ENCODE assay signal across 8 cellular contexts in the genomic region with DNA sequence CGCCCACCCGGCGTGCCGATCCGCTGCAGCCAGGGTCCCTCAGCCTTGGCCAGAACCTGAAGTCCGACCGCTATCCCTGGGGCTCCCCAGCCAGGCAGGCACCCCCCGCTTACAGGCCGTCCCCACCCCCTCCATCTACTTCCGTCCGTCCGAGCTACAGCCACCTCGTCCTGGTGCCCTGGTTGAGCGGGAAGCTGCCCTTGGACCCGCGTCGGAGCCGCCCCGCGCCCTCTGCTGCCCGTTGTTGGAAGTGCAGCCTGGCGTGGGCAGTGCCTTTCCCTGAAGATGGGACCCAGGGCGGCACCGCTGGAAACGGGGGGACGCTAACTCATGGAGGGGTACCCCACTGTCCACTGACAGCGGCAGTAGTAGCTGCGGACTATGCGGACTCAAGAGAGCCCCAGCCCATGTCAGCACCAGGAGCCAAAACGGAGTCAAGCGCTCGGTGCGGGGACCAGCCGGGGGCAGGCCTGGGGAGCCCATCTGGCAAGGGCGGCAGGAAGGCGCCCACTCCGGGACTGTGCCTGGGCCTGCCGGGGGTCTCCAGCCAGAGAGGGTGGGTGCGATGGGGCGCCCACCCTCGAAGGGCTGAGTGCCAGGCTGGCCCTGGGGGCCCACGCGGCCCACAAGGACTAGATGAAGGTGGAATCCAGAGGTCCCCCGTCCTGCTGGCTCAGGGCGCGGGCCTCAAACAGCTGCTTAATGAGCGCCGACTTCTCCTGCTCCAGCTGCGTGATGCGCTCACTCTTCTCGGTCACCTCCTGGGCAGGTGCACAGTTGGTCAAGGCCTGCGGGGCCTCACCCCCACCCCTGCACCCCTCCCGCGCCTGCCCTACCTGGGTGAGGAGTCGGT. TPM values are rescaled to one million over a fixed set of nuclear protein-coding genes. Genes with fewer than 3 reads are reported as not detected.
DNase-seq lines count a peak whose midpoint lies in the region; ATAC-seq and TF ChIP-seq lines count a peak whose summit lies in the region.

No MANE protein-coding gene starts in this region.

- H3K27me3 Mint-ChIP-seq in activated CD8-positive, alpha-beta T cell treated with anti-CD3 and anti-CD28 coated beads, Interleukin-2, amount 10 ng/mL, durations not matched to agents 7 days and 5 days (ENCODE audit: low read depth): no peaks in the 10 kb centered on the region
- H3K27me3 Mint-ChIP-seq in naive thymus-derived CD4-positive, alpha-beta T cell: no peaks in the 10 kb centered on the region
- H3K27me3 Mint-ChIP-seq in type B pancreatic cell: peaks cover 8% of the 10 kb centered on the region

- CTCF ChIA-PET in activated CD8-positive, alpha-beta T cell treated with anti-CD3 and anti-CD28 coated beads, Interleukin-2, amount 10 ng/mL, durations not matched to agents 7 days and 5 days (lab: Charles Lee): interaction anchor here (0.8 to 2.5 kb wide), 11 partner anchors 9 to 162 kb away, joined by 3 to 18 read pairs (median 4); a partner anchor contains a TSS
- CTCF ChIA-PET in naive thymus-derived CD4-positive, alpha-beta T cell (lab: Charles Lee): interaction anchor here (0.5 to 2.5 kb wide), 4 partner anchors 13 to 293 kb away, joined by 3 to 11 read pairs (median 7); a partner anchor contains a TSS

- no peak overlapping the region for H3K4me3 ChIP-seq in epithelial cell of proximal tubule (ENCODE audit: low read depth, low read length)
- no peak overlapping the region for H3K4me3 ChIP-seq in naive thymus-derived CD4-positive, alpha-beta T cell (ENCODE audit: low read length)

- H3K9me3 ChIP-seq in naive thymus-derived CD4-positive, alpha-beta T cell (ENCODE audit: control insufficient read depth in 2 of 3, low read length in 3 of 3): no peaks in the 10 kb centered on the region

- DNase-seq in DMS 273 (lab: John Stamatoyannopoulos, UW; ENCODE audit: unreplicated experiment) (peak; percentile 73), DMS 273 treated with DMSO at 0.1 percent for 48 hours (lab: John Stamatoyannopoulos, UW) (no peak), NCI-H226 (peak; percentile 55), epithelial cell of proximal tubule (ENCODE audit: low read depth) (no peak), type B pancreatic cell (ENCODE audit: extremely low spot score, unreplicated experiment) (no peak)
- peak; percentile 63 for DNase-seq in activated CD8-positive, alpha-beta T cell treated with anti-CD3 and anti-CD28 coated beads, Interleukin-2, amount 10 ng/mL, durations not matched to agents 7 days and 5 days
- peak in 4 of 9 donors; percentile 39 to 78 (median 62) for DNase-seq in naive thymus-derived CD4-positive, alpha-beta T cell

- peaks cover 16% of the 10 kb centered on the region for H3K4me1 Mint-ChIP-seq in activated CD8-positive, alpha-beta T cell treated with anti-CD3 and anti-CD28 coated beads, Interleukin-2, amount 10 ng/mL, durations not matched to agents 7 days and 5 days (ENCODE audit: low read depth)
- peaks cover 4 to 15% (median 5%) of the 10 kb centered on the region in 7 donors for H3K4me1 Mint-ChIP-seq in naive thymus-derived CD4-positive, alpha-beta T cell
- H3K4me1 Mint-ChIP-seq in type B pancreatic cell (ENCODE audit: unreplicated experiment): peaks cover 4% of the 10 kb centered on the region

- peaks cover 10% of the 10 kb centered on the region for H3K36me3 Mint-ChIP-seq in activated CD8-positive, alpha-beta T cell treated with anti-CD3 and anti-CD28 coated beads, Interleukin-2, amount 10 ng/mL, durations not matched to agents 7 days and 5 days (ENCODE audit: low read depth)
- peaks cover 0 to 4% (median 0%) of the 10 kb centered on the region in 5 donors for H3K36me3 Mint-ChIP-seq in naive thymus-derived CD4-positive, alpha-beta T cell
- no peaks in the 10 kb centered on the region for H3K36me3 Mint-ChIP-seq in type B pancreatic cell

- no peaks in the 10 kb centered on the region for H3K27me3 ChIP-seq in naive thymus-derived CD4-positive, alpha-beta T cell (ENCODE audit: control insufficient read depth in 2 of 2, insufficient read depth in 2 of 2, low read length in 2 of 2)

- H3K4me1 ChIP-seq in naive thymus-derived CD4-positive, alpha-beta T cell (ENCODE audit: control insufficient read depth in 2 of 2, insufficient read depth in 2 of 2, low read length in 2 of 2): peaks cover 0 to 5% of the 10 kb centered on the region in 2 donors

- no peak overlapping the region for H3K27ac ChIP-seq in naive thymus-derived CD4-positive, alpha-beta T cell (ENCODE audit: low read depth, low read length)

- ATAC-seq in activated CD8-positive, alpha-beta T cell treated with anti-CD3 and anti-CD28 coated beads, Interleukin-2, amount 10 ng/mL, durations not matched to agents 7 days and 5 days: no peak
- ATAC-seq in naive thymus-derived CD4-positive, alpha-beta T cell: peak; percentile 53
- ATAC-seq in HG03139 (IDR thresholded peaks at IDR 0.05; ENCODE audit: unreplicated experiment): no peak

- H3K4me3 Mint-ChIP-seq in activated CD8-positive, alpha-beta T cell treated with anti-CD3 and anti-CD28 coated beads, Interleukin-2, amount 10 ng/mL, durations not matched to agents 7 days and 5 days: no peak overlapping the region
- no peak overlapping the region for H3K4me3 Mint-ChIP-seq in naive thymus-derived CD4-positive, alpha-beta T cell
- H3K4me3 Mint-ChIP-seq in type B pancreatic cell: no peak overlapping the region

- no peaks in the 10 kb centered on the region for H3K36me3 ChIP-seq in naive thymus-derived CD4-positive, alpha-beta T cell (ENCODE audit: control insufficient read depth in 2 of 3, insufficient read depth in 3 of 3, low read length in 3 of 3)

- TF ChIP-seq CTCF in epithelial cell of proximal tubule (conservative IDR thresholded peaks at IDR 0.05; ENCODE audit: low read depth, low read length) (peak; percentile 79), type B pancreatic cell (conservative IDR thresholded peaks at IDR 0.05) (peak; percentile 94)

- no peak overlapping the region for H3K27ac Mint-ChIP-seq in activated CD8-positive, alpha-beta T cell treated with anti-CD3 and anti-CD28 coated beads, Interleukin-2, amount 10 ng/mL, durations not matched to agents 7 days and 5 days
- H3K27ac Mint-ChIP-seq in naive thymus-derived CD4-positive, alpha-beta T cell: no peak overlapping the region
- H3K27ac Mint-ChIP-seq in type B pancreatic cell: no peak overlapping the region

- intact Hi-C loops in naive thymus-derived CD4-positive, alpha-beta T cell (cut with micrococcal nuclease): loop anchor here (1.0 to 10.0 kb wide), 2 partner anchors 277 to 279 kb away; no protein-coding TSS in a partner anchor

- POLR2A ChIA-PET in activated CD8-positive, alpha-beta T cell treated with anti-CD3 and anti-CD28 coated beads, Interleukin-2, amount 10 ng/mL, durations not matched to agents 7 days and 5 days (lab: Charles Lee): interaction anchor here (1.3 kb wide), 1 partner anchor 23 kb away, joined by 5 read pairs; a partner anchor contains a TSS
- POLR2A ChIA-PET in naive thymus-derived CD4-positive, alpha-beta T cell (lab: Charles Lee): interaction anchor here (0.6 to 1.3 kb wide), 3 partner anchors 22 to 176 kb away, joined by 3 read pairs; a partner anchor contains a TSS

- H3K9me3 Mint-ChIP-seq in activated CD8-positive, alpha-beta T cell treated with anti-CD3 and anti-CD28 coated beads, Interleukin-2, amount 10 ng/mL, durations not matched to agents 7 days and 5 days (ENCODE audit: insufficient read depth): no peaks in the 10 kb centered on the region
- H3K9me3 Mint-ChIP-seq in naive thymus-derived CD4-positive, alpha-beta T cell: no peaks in the 10 kb centered on the region
- no peaks in the 10 kb centered on the region for H3K9me3 Mint-ChIP-seq in type B pancreatic cell

RNA-seq across cellular contexts. Expression of a gene that starts 6.1 kb away (rescaled TPM):
- 10 to 100 TPM; 56.8 to 57.0 TPM for total RNA-seq in activated CD8-positive, alpha-beta T cell treated with anti-CD3 and anti-CD28 coated beads, Interleukin-2, amount 10 ng/mL, durations not matched to agents 7 days and 5 days
- total RNA-seq in epithelial cell of proximal tubule (25.6 and 51.3 TPM in 2 replicates), type B pancreatic cell (ENCODE audit: low replicate concordance) (19.1 and 21.9 TPM in 2 replicates)
- 10 to 100 TPM in 1 of 5 experiments, 1 to 10 TPM in 1, under 1 TPM in 3; 0.16 to 22.1 (median 0.74) TPM for total RNA-seq in naive thymus-derived CD4-positive, alpha-beta T cell
- under 1 TPM in 1 of 2 donors, not detected in 1; 0.18 TPM for polyA plus RNA-seq in naive thymus-derived CD4-positive, alpha-beta T cell

RNA-seq across cellular contexts. Expression of a gene that starts 10.4 kb away (rescaled TPM):
- under 1 TPM in 1 of 2 experiments, not detected in 1; 0.34 TPM for total RNA-seq in activated CD8-positive, alpha-beta T cell treated with anti-CD3 and anti-CD28 coated beads, Interleukin-2, amount 10 ng/mL, durations not matched to agents 7 days and 5 days
- 0.87 TPM in 1 of 2 replicates, not detected in the other for total RNA-seq in epithelial cell of proximal tubule
- total RNA-seq in naive thymus-derived CD4-positive, alpha-beta T cell: not detected
- not detected for polyA plus RNA-seq in naive thymus-derived CD4-positive, alpha-beta T cell
- total RNA-seq in type B pancreatic cell (ENCODE audit: low replicate concordance): 3.3 and 6.4 TPM in 2 replicates

RNA-seq across cellular contexts. Expression of a gene that starts 13.1 kb away (rescaled TPM):
- total RNA-seq in activated CD8-positive, alpha-beta T cell treated with anti-CD3 and anti-CD28 coated beads, Interleukin-2, amount 10 ng/mL, durations not matched to agents 7 days and 5 days: 10 to 100 TPM; 63.1 to 66.8 TPM
- total RNA-seq in epithelial cell of proximal tubule: 2.1 and 2.2 TPM in 2 replicates
- 10 to 100 TPM; 11.6 to 27.6 (median 15.2) TPM for total RNA-seq in naive thymus-derived CD4-positive, alpha-beta T cell
- 1 to 10 TPM in 1 of 2 donors, under 1 TPM in 1; 0.71 to 1.4 TPM for polyA plus RNA-seq in naive thymus-derived CD4-positive, alpha-beta T cell
- 3.4 and 5.4 TPM in 2 replicates for total RNA-seq in type B pancreatic cell (ENCODE audit: low replicate concordance)

RNA-seq across cellular contexts. Expression of a gene that starts 18.3 kb away (rescaled TPM):
- total RNA-seq in activated CD8-positive, alpha-beta T cell treated with anti-CD3 and anti-CD28 coated beads, Interleukin-2, amount 10 ng/mL, durations not matched to agents 7 days and 5 days: 10 to 100 TPM; 20.1 to 29.9 TPM
- total RNA-seq in epithelial cell of proximal tubule (19.7 and 47.7 TPM in 2 replicates), type B pancreatic cell (ENCODE audit: low replicate concordance) (68.0 and 70.3 TPM in 2 replicates)
- 10 to 100 TPM in 2 of 5 experiments, 1 to 10 TPM in 3; 2.3 to 37.5 (median 7.4) TPM for total RNA-seq in naive thymus-derived CD4-positive, alpha-beta T cell
- 1 to 10 TPM in 1 of 2 donors, under 1 TPM in 1; 0.36 to 1.2 TPM for polyA plus RNA-seq in naive thymus-derived CD4-positive, alpha-beta T cell

RNA-seq across cellular contexts. Expression of a gene that starts 22.5 kb away (rescaled TPM):
- total RNA-seq in activated CD8-positive, alpha-beta T cell treated with anti-CD3 and anti-CD28 coated beads, Interleukin-2, amount 10 ng/mL, durations not matched to agents 7 days and 5 days: 10 to 100 TPM; 42.2 to 49.2 TPM
- 46.0 and 74.3 TPM in 2 replicates for total RNA-seq in epithelial cell of proximal tubule
- total RNA-seq in naive thymus-derived CD4-positive, alpha-beta T cell: 10 to 100 TPM; 57.3 to 74.2 (median 70.2) TPM
- 10 to 100 TPM; 36.0 to 51.2 TPM for polyA plus RNA-seq in naive thymus-derived CD4-positive, alpha-beta T cell
- 50.3 and 58.9 TPM in 2 replicates for total RNA-seq in type B pancreatic cell (ENCODE audit: low replicate concordance)

Comparison
In these comparisons a context has a peak if more than half of its experiments do, and no peak if none do; other contexts are left out.
1. DNase-seq: peak in DMS 273 (single experiment), NCI-H226 (single experiment) and activated CD8-positive, alpha-beta T cell treated with anti-CD3 and anti-CD28 coated beads, Interleukin-2, amount 10 ng/mL, durations not matched to agents 7 days and 5 days (single experiment); none in DMS 273 treated with DMSO at 0.1 percent for 48 hours (single experiment), epithelial cell of proximal tubule (single experiment) and type B pancreatic cell (single experiment).